In the genomic region with DNA sequence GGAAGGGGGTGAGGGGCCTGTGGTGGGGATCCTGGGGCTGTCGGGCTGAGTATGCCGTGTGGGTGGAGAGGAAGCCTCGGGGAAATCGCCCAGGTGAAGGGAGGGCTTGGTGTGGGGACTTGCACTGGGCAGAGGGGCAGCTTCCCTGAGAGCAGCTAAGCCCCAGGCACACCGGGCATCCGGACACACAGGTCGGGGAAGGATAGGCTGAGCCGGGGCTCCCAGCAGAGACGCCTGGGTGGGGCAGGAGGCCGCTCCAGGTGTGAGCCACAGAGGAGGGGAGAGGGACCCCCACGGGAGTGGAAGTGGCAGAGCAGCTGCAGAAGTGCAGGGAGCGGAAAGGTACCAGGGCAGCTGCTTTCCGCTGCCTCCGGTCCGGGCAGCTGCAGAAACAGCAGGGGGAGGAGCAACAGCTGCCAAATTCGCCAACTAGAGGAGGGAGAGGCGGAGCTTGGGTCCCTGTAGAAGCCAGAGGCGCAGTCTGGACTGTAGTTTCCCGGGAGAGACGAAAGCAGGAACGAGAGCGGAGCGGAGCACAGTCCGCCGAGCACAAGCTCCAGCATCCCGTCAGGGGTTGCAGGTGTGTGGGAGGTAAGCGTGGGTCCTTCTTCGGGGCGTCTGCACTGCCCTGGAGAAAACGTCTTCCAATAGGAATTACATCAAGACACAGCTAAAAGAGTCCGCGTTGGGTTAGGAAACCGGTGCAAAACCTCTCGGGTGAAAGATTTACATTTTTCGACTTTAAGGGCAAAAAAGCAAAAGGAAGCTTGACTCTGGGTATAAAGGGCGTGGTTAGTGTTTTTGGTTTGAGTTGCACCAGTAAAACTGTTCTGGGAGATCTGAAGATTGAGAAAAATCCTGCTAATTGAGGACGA, we compare ENCODE assay signal across 8 cellular contexts. TPM values are rescaled to one million over a fixed set of nuclear protein-coding genes. Genes with fewer than 3 reads are reported as not detected.
DNase-seq lines count a peak whose midpoint lies in the region; ATAC-seq, FAIRE-seq and TF ChIP-seq lines count a peak whose summit lies in the region.

TSS of gene SERPINI1 (plus strand) at position 489 of the 875 bp plus-strand sequence. CDS start 53,408 bp downstream, outside the sequence.

- H3K9ac ChIP-seq in kidney (ENCODE audit: low read length in 2 of 2): peak within 1 kb of the TSS; percentile 75

- H3K4me1 ChIP-seq in kidney (ENCODE audit: control insufficient read depth in 1 of 2, insufficient read depth in 1 of 2, low read depth in 1 of 2, low read length in 2 of 2): peaks cover 0 to 6% of the 10 kb centered on the region in 2 donors

- peak within 1 kb of the TSS; percentile 82 to 92 for H3K27ac ChIP-seq in kidney (ENCODE audit: low read depth in 2 of 2, low read length in 2 of 2)

- H3K9me3 ChIP-seq in kidney (ENCODE audit: control insufficient read depth in 1 of 2, low read length in 2 of 2): no peaks in the 10 kb centered on the region

- H3K4me3 ChIP-seq in WI38 (ENCODE audit: low read depth, low read length) (peak within 1 kb of the TSS; percentile 80), kidney (ENCODE audit: low read length in 2 of 2) (peak within 1 kb of the TSS; percentile 92 to 94)

- peak; percentile 83 for DNase-seq in AG08395 (ENCODE audit: low spot score)
- DNase-seq in NCI-H2171 treated with DMSO at 0.1 percent for 48 hours (lab: John Stamatoyannopoulos, UW): peak; percentile 98
- peak; percentile 90 for DNase-seq in cerebellar cortex (ENCODE audit: low spot score)
- peak; percentile 95 for DNase-seq in kidney
- DNase-seq in stimulated activated CD4-positive, alpha-beta T cell treated with anti-CD3 and anti-CD28 coated beads, Interleukin-15, amount 100 ng/mL, for 1 hour (ENCODE audit: low read depth in 1 of 2, low spot score in 1 of 2): peak; percentile 53 to 55

- intact Hi-C loops in kidney (cut with DNase I): no loop called here

- TF ChIP-seq CTCF in WI38 (IDR thresholded peaks at IDR 0.05; ENCODE audit: low read depth, low read length) (no peak), kidney (IDR thresholded peaks at IDR 0.05; ENCODE audit: borderline replicate concordance, extremely low read depth, insufficient read depth) (no peak)

- H3K36me3 ChIP-seq in kidney (ENCODE audit: control insufficient read depth in 1 of 2, insufficient read depth in 2 of 2, low read length in 2 of 2): no peaks in the 10 kb centered on the region

- ATAC-seq in GM18907 (IDR thresholded peaks at IDR 0.05; ENCODE audit: unreplicated experiment): peak; percentile 77
- ATAC-seq in HG03135 (IDR thresholded peaks at IDR 0.05; ENCODE audit: unreplicated experiment): peak; percentile 58

- FAIRE-seq in kidney (lab: Jason Lieb, UNC): no peak

RNA-seq across cellular contexts. Expression of gene SERPINI1, which starts in this region (rescaled TPM):
- 9.5 TPM for total RNA-seq in kidney
- polyA plus RNA-seq in kidney (ENCODE audit: insufficient read depth, low read depth, low replicate concordance): 35.3 TPM

Comparison
In these comparisons a context has a peak if more than half of its experiments do, and no peak if none do; other contexts are left out.
1. Peak in every context shown above with its lines: DNase-seq, ATAC-seq, H3K4me3 ChIP-seq and H3K27ac ChIP-seq.